Comparison of ENCODE assay signal across 1 cellular context in genomic region chr12:1804545-1805332, GRCh38.
TF ChIP-seq lines count a peak whose summit lies in the region.

No MANE protein-coding gene starts in this region.

TF ChIP-seq in IMR-90, 13 proteins besides CTCF, POLR2A, EP300 and RAD21 (continued from another document):
- TF ChIP-seq FOS (IDR thresholded peaks at IDR 0.05; ENCODE audit: low read depth, low read length) (no peak), USF2 (IDR thresholded peaks at IDR 0.05; ENCODE audit: low read depth, low read length) (peak; percentile 27; the same call in 1 of the 2 replicates)
